In the genomic region with DNA sequence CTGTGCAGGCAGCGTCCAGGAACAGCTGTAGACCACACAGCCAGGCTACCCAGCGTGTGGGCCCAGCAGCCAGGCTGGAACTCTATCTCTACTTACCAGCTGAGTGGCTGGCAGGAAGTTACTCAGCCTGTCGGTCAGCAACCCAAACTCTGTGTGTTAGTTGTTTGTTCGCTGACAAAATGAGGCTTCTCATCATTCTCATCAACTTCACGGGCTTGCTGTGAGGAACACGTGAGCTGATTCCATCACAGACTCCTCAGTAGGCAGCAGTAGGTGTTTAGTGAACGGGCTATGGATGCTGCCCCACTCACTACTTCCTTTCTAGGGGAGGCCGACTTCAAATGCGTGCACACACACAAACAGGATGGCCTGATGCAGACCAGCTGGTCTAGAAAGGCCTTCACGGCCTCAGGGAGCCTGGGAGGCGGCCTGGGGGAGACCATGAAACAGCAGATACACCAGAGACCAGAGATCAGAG, we compare ENCODE assay signal across 1 cellular context.
TF ChIP-seq lines count a peak whose summit lies in the region.

No MANE protein-coding gene starts in this region.

TF ChIP-seq in K562, 482 proteins besides CTCF, POLR2A, EP300 and RAD21 (continued from another document and continues in another):
- TF ChIP-seq, protein P1, sequence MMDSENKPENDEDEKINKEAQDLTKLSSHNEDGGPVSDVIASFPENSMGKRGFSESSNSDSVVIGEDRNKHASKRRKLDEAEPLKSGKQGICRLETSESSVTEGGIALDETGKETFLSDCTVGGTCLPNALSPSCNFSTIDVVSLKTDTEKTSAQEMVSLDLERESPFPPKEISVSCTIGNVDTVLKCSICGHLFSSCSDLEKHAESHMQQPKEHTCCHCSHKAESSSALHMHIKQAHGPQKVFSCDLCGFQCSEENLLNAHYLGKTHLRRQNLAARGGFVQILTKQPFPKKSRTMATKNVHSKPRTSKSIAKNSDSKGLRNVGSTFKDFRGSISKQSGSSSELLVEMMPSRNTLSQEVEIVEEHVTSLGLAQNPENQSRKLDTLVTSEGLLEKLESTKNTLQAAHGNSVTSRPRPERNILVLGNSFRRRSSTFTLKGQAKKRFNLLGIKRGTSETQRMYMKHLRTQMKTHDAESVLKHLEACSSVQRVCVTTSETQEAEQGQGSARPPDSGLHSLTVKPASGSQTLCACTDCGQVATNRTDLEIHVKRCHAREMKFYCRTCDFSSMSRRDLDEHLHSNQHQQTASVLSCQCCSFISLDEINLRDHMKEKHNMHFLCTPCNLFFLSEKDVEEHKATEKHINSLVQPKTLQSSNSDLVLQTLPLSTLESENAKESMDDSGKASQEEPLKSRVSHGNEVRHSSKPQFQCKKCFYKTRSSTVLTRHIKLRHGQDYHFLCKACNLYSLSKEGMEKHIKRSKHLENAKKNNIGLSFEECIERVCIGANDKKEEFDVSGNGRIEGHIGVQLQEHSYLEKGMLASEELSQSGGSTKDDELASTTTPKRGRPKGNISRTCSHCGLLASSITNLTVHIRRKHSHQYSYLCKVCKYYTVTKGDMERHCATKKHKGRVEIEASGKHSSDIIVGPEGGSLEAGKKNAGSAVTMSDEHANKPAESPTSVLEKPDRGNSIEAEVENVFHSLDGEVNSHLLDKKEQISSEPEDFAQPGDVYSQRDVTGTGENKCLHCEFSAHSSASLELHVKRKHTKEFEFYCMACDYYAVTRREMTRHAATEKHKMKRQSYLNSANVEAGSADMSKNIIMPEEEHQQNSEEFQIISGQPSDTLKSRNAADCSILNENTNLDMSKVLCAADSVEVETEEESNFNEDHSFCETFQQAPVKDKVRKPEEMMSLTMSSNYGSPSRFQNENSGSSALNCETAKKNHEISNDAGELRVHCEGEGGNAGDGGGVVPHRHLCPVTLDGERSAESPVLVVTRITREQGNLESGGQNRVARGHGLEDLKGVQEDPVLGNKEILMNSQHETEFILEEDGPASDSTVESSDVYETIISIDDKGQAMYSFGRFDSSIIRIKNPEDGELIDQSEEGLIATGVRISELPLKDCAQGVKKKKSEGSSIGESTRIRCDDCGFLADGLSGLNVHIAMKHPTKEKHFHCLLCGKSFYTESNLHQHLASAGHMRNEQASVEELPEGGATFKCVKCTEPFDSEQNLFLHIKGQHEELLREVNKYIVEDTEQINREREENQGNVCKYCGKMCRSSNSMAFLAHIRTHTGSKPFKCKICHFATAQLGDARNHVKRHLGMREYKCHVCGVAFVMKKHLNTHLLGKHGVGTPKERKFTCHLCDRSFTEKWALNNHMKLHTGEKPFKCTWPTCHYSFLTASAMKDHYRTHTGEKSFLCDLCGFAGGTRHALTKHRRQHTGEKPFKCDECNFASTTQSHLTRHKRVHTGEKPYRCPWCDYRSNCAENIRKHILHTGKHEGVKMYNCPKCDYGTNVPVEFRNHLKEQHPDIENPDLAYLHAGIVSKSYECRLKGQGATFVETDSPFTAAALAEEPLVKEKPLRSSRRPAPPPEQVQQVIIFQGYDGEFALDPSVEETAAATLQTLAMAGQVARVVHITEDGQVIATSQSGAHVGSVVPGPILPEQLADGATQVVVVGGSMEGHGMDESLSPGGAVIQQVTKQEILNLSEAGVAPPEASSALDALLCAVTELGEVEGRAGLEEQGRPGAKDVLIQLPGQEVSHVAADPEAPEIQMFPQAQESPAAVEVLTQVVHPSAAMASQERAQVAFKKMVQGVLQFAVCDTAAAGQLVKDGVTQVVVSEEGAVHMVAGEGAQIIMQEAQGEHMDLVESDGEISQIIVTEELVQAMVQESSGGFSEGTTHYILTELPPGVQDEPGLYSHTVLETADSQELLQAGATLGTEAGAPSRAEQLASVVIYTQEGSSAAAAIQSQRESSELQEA (IDR thresholded peaks at IDR 0.05; ENCODE audit: low read depth), result no peak
- TF ChIP-seq MECOM (CRISPR knock-in tag; IDR thresholded peaks at IDR 0.05) (no peak), XRCC5 (IDR thresholded peaks at IDR 0.05; ENCODE audit: low read depth, low read length) (no peak), PREB (CRISPR knock-in tag; IDR thresholded peaks at IDR 0.05) (no peak; the same call in 1 of the 2 replicates), ETV5 (CRISPR knock-in tag; IDR thresholded peaks at IDR 0.05; ENCODE audit: low read depth) (peak; percentile 93), ZNF398 (CRISPR knock-in tag; IDR thresholded peaks at IDR 0.05) (no peak), ZNF140 (CRISPR knock-in tag; IDR thresholded peaks at IDR 0.05) (no peak), MEF2A (IDR thresholded peaks at IDR 0.05; ENCODE audit: control insufficient read depth, low read depth, low read length) (no peak), ZBTB33 (CRISPR knock-in tag; IDR thresholded peaks at IDR 0.05) (no peak; the same call in 1 of the 2 replicates), BRCA1 (IDR thresholded peaks at IDR 0.05) (no peak), BRCA1 (CRISPR knock-in tag; IDR thresholded peaks at IDR 0.05) (no peak), ZNF197 (CRISPR knock-in tag; IDR thresholded peaks at IDR 0.05; ENCODE audit: low read depth) (no peak), TAF15 (IDR thresholded peaks at IDR 0.05; ENCODE audit: low read depth, low read length) (no peak), RNF2 (IDR thresholded peaks at IDR 0.05) (0 out of 2 replicates have a peak, but pooled peaks have one; percentile 29), SMAD4 (CRISPR knock-in tag; conservative IDR thresholded peaks at IDR 0.05) (peak; percentile 97), POLR2B (IDR thresholded peaks at IDR 0.05; ENCODE audit: low read depth, partially characterized antibody) (no peak), SNRNP70 (optimal IDR thresholded peaks at IDR 0.05; ENCODE audit: low read depth, low read length) (no peak), MAFG (tag; conservative IDR thresholded peaks at IDR 0.05) (no peak), SLC30A9 (CRISPR knock-in tag; IDR thresholded peaks at IDR 0.05) (no peak), ZNF512 (tag; IDR thresholded peaks at IDR 0.05) (no peak)
- TF ChIP-seq, protein P2, sequence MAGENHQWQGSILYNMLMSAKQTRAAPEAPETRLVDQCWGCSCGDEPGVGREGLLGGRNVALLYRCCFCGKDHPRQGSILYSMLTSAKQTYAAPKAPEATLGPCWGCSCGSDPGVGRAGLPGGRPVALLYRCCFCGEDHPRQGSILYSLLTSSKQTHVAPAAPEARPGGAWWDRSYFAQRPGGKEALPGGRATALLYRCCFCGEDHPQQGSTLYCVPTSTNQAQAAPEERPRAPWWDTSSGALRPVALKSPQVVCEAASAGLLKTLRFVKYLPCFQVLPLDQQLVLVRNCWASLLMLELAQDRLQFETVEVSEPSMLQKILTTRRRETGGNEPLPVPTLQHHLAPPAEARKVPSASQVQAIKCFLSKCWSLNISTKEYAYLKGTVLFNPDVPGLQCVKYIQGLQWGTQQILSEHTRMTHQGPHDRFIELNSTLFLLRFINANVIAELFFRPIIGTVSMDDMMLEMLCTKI (IDR thresholded peaks at IDR 0.05; ENCODE audit: partially characterized antibody), result no peak
- TF ChIP-seq, protein P3, sequence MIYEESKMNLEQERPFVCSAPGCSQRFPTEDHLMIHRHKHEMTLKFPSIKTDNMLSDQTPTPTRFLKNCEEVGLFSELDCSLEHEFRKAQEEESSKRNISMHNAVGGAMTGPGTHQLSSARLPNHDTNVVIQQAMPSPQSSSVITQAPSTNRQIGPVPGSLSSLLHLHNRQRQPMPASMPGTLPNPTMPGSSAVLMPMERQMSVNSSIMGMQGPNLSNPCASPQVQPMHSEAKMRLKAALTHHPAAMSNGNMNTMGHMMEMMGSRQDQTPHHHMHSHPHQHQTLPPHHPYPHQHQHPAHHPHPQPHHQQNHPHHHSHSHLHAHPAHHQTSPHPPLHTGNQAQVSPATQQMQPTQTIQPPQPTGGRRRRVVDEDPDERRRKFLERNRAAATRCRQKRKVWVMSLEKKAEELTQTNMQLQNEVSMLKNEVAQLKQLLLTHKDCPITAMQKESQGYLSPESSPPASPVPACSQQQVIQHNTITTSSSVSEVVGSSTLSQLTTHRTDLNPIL (CRISPR knock-in tag; IDR thresholded peaks at IDR 0.05), result no peak
- TF ChIP-seq, protein P4, sequence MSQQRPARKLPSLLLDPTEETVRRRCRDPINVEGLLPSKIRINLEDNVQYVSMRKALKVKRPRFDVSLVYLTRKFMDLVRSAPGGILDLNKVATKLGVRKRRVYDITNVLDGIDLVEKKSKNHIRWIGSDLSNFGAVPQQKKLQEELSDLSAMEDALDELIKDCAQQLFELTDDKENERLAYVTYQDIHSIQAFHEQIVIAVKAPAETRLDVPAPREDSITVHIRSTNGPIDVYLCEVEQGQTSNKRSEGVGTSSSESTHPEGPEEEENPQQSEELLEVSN (IDR thresholded peaks at IDR 0.05; ENCODE audit: borderline replicate concordance in 1 of 2, extremely low read depth in 1 of 2, insufficient read depth in 1 of 2, insufficient read length in 1 of 2, low read depth in 1 of 2, low read length in 1 of 2, poor library complexity in 1 of 2, severe bottlenecking in 1 of 2), result no peak
- TF ChIP-seq, protein P5, sequence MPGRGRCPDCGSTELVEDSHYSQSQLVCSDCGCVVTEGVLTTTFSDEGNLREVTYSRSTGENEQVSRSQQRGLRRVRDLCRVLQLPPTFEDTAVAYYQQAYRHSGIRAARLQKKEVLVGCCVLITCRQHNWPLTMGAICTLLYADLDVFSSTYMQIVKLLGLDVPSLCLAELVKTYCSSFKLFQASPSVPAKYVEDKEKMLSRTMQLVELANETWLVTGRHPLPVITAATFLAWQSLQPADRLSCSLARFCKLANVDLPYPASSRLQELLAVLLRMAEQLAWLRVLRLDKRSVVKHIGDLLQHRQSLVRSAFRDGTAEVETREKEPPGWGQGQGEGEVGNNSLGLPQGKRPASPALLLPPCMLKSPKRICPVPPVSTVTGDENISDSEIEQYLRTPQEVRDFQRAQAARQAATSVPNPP (IDR thresholded peaks at IDR 0.05; ENCODE audit: borderline replicate concordance, insufficient read depth, insufficient read length), result no peak
- TF ChIP-seq, protein P6, sequence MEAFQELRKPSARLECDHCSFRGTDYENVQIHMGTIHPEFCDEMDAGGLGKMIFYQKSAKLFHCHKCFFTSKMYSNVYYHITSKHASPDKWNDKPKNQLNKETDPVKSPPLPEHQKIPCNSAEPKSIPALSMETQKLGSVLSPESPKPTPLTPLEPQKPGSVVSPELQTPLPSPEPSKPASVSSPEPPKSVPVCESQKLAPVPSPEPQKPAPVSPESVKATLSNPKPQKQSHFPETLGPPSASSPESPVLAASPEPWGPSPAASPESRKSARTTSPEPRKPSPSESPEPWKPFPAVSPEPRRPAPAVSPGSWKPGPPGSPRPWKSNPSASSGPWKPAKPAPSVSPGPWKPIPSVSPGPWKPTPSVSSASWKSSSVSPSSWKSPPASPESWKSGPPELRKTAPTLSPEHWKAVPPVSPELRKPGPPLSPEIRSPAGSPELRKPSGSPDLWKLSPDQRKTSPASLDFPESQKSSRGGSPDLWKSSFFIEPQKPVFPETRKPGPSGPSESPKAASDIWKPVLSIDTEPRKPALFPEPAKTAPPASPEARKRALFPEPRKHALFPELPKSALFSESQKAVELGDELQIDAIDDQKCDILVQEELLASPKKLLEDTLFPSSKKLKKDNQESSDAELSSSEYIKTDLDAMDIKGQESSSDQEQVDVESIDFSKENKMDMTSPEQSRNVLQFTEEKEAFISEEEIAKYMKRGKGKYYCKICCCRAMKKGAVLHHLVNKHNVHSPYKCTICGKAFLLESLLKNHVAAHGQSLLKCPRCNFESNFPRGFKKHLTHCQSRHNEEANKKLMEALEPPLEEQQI (IDR thresholded peaks at IDR 0.05), result no peak
- TF ChIP-seq, protein P7, sequence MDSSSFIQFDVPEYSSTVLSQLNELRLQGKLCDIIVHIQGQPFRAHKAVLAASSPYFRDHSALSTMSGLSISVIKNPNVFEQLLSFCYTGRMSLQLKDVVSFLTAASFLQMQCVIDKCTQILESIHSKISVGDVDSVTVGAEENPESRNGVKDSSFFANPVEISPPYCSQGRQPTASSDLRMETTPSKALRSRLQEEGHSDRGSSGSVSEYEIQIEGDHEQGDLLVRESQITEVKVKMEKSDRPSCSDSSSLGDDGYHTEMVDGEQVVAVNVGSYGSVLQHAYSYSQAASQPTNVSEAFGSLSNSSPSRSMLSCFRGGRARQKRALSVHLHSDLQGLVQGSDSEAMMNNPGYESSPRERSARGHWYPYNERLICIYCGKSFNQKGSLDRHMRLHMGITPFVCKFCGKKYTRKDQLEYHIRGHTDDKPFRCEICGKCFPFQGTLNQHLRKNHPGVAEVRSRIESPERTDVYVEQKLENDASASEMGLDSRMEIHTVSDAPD (CRISPR knock-in tag; IDR thresholded peaks at IDR 0.05), result no peak
